In the genomic region with DNA sequence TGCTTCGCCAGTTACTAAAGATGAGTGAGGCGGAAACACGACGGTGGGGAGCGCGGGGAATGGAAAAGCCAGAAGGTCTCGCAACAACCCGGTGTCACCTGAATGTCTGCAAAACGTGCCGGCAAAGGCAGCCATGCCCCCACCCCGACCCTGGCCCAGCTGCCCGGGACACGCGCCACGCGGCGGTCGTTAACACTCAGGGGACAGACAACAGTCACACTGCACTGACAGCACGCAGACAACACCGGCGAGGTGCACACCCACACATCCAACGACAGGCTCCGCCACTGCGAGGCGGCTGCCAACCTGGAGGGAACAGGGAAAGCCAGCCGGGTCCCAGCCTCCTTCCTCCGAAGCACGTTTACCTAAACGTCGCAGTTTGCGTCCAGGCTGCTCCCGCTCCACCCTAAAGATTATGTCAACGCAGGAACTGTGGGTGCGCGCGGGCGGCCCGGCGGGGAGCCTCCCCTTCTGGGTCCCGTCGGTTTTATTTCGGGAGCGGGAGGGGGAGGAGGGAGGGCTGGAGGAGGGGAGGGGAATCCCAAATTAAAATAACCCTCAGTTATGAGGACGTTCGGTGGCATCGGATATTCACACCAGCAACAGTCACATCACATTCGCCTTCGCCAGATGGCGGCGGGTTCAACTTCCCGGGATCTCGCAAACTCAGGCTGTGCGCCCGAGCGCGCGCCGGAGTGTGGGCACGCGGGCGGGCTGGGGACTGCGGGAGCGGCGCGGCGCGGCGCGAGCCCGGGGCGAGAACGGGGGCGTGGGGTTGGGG, we compare ENCODE assay signal across 8 cellular contexts. TPM values are rescaled to one million over a fixed set of nuclear protein-coding genes. Genes with fewer than 3 reads are reported as not detected.
DNase-seq lines count a peak whose midpoint lies in the region; ATAC-seq, FAIRE-seq and TF ChIP-seq lines count a peak whose summit lies in the region.

No MANE protein-coding gene starts in this region.

- TF ChIP-seq POLR2A in gastroesophageal sphincter (IDR thresholded peaks at IDR 0.05) (no peak), ovary (IDR thresholded peaks at IDR 0.05) (peak; percentile 9)

- H3K9me3 ChIP-seq in gastroesophageal sphincter, result no peaks in the 10 kb centered on the region
- H3K9me3 ChIP-seq in ovary, result no peaks in the 10 kb centered on the region

- H3K36me3 ChIP-seq in gastroesophageal sphincter (no peaks in the 10 kb centered on the region), ovary (no peaks in the 10 kb centered on the region)

- no CpG with 5 or more reads among the region's 73 CpGs for WGBS in gastroesophageal sphincter (ENCODE audit: low coverage in 1 of 2), 2 donors
- 0 to 1% (median 0%) methylated on average over 47 to 73 of the region's 73 CpGs for WGBS in ovary, 3 donors

- FAIRE-seq in RCC 7860 (lab: Jason Lieb, UNC), result no peak

- H3K27me3 ChIP-seq in gastroesophageal sphincter, result no peaks in the 10 kb centered on the region
- H3K27me3 ChIP-seq in ovary, result no peaks in the 10 kb centered on the region

- TF ChIP-seq EP300 in gastroesophageal sphincter (IDR thresholded peaks at IDR 0.05) (no peak), ovary (IDR thresholded peaks at IDR 0.05) (no peak)

- TF ChIP-seq CTCF in gastroesophageal sphincter (IDR thresholded peaks at IDR 0.05) (no peak), ovary (IDR thresholded peaks at IDR 0.05) (peak in 1 of 3 donors; percentile 14)

- H3K4me1 ChIP-seq in gastroesophageal sphincter (peaks cover 0 to 63% (median 11%) of the 10 kb centered on the region in 3 donors), ovary (ENCODE audit: insufficient read depth) (peaks cover 4% of the 10 kb centered on the region)

- H3K27ac ChIP-seq in gastroesophageal sphincter (peak overlapping the region; percentile 93 to 100 (median 97)), ovary (peak overlapping the region; percentile 87 to 99)

- ATAC-seq in GM19324 (IDR thresholded peaks at IDR 0.05; ENCODE audit: low FRiP score, unreplicated experiment), result peak; percentile 13
- peak; percentile 0 for ATAC-seq in HG03558 (IDR thresholded peaks at IDR 0.05; ENCODE audit: extremely low read depth, unreplicated experiment)
- peak; percentile 1 for ATAC-seq in gastroesophageal sphincter
- no peak for ATAC-seq in GM18858 (IDR thresholded peaks at IDR 0.05; ENCODE audit: unreplicated experiment)

- H3K4me3 ChIP-seq in gastroesophageal sphincter (peak overlapping the region; percentile 77 to 91), ovary (peak overlapping the region; percentile 97)

- intact Hi-C loops in ovary (cut with DNase I), result loop anchor here in 2 of 4 donors (5.0 to 10.0 kb wide), 3 partner anchors 39 to 1057 kb away; no protein-coding TSS in a partner anchor

- DNase-seq in Ammon's horn (ENCODE audit: low spot score), result peak; percentile 63
- peak; percentile 7 for DNase-seq in RCC 7860 (ENCODE audit: low spot score)
- DNase-seq in activated naive CD4-positive, alpha-beta T cell (lab: John Stamatoyannopoulos, UW), result peak; percentile 13 to 38 (median 31)
- peak; percentile 48 to 72 (median 66) for DNase-seq in ovary

RNA-seq across cellular contexts. Expression of gene PTGR3, which starts 0.7 kb away (rescaled TPM):
- total RNA-seq in gastroesophageal sphincter (10 to 100 TPM; 24.9 to 46.8 (median 29.6) TPM), ovary (10 to 100 TPM; 15.4 to 55.7 (median 32.6) TPM)
- 10 to 100 TPM; 19.8 to 28.4 TPM for polyA plus RNA-seq in ovary

RNA-seq across cellular contexts. Expression of gene TSHZ1, which starts 2.4 kb away (rescaled TPM):
- total RNA-seq in gastroesophageal sphincter, result 10 to 100 TPM; 22.3 to 41.7 (median 33.8) TPM
- total RNA-seq in ovary, result 100 to 1,000 TPM in 1 of 7 donors, 10 to 100 TPM in 6; 28.5 to 109 (median 69.0) TPM
- 10 to 100 TPM; 27.9 to 51.8 TPM for polyA plus RNA-seq in ovary

Comparison
In these comparisons a context has a peak if more than half of its experiments do, and no peak if none do; other contexts are left out.
1. DNase-seq: peak in every context shown above with its lines; median percentile 66 in ovary; 63 in Ammon's horn; 31 in activated naive CD4-positive, alpha-beta T cell; 7 in RCC 7860.